In the genomic region with DNA sequence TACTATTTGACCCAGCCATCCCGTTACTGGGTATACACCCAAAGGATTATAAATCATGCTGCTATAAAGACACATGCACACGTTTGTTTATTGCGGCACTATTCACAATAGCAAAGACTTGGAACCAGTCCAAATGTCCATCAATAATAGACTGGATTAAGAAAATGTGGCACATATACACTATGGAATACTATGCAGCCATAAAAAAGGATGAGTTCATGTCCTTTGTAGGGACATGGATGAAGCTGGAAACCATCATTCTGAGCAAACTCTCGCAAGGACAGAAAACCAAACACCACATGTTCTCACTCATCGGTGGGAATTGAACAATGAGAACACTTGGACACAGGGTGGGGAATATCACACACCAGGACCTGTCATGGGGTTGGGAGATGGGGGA, we compare ENCODE assay signal across 6 cellular contexts. TPM values are rescaled to one million over a fixed set of nuclear protein-coding genes. Genes with fewer than 3 reads are reported as not detected.
"Had no signal": no experiment of that assay in that cellular context is flagged by ENCODE, and none has a peak within 500 bp of the region (broad histone marks: within the 10 kb centered on the region; RNA-seq: fewer than 3 reads in every experiment).

No MANE protein-coding gene starts in this region.

RNA-seq across cellular contexts. Expression of a gene that starts 56.7 kb away (rescaled TPM):
- total RNA-seq: activated naive CD4-positive, alpha-beta T cell treated with anti-CD3 and anti-CD28 coated beads for 36 hours; activated naive CD4-positive, alpha-beta T cell treated with anti-CD3 and anti-CD28 coated beads, Interleukin-2, amount 50 U/mL, for 72 hours; activated naive CD8-positive, alpha-beta T cell treated with anti-CD3 and anti-CD28 coated beads for 36 hours; activated T-helper 1 cell treated with anti-CD3 and anti-CD28 coated beads, Interleukin-12 subunit alpha, Interleukin-12 subunit beta, Interleukin-2, Interleukin-4 antibody, amounts not matched to agents 30 ng/mL and 10 ng/mL and 1 ng/mL, durations not matched to agents 14 hours and 24 hours and 36 hours; activated T-helper 17 cell treated with anti-CD3 and anti-CD28 coated beads, Interleukin-2, amount 50 U/mL, for 72 hours; activated T-helper 2 cell treated with anti-CD3 and anti-CD28 coated beads, Interferon-gamma antibody, Interleukin-2, Interleukin-4, amounts not matched to agents 10 μg/mL and 5 μg/mL and 100 μg/mL, durations not matched to agents 14 hours and 24 hours and 36 hours had no signal
